Comparison of ENCODE assay signal across 9 cellular contexts in the genomic region with DNA sequence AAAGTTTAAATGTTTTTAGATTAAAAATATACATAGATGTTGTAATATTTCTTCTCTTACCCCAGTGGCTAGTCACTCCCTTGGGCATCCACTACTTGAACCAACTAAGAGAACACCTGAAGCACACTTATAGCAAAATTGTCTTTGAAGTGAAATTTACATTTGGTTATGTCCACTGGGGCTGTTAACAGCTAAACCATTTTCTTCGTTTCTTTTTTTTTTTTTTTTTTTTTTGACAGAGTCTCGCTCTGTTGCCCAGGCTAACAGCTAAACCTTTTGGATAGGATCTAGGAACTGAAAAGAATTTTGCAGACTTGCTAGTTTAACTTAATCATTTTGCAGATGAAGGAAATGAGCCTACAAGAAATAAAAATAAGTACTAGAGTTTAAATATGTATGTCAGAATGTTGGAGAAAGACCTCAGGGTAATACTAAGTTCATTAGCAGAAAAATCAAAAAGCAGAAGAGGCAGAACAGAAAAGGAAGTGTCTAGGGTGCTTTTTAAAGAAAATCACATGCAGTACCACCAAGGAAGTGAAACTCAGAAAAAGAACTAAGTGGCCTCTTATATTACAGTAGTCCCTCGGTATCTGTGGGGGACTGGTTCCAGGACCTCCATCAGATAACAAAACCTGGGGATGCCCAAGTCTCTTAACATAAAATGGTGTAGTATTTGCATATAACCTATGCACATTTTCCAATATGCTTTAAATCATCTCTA. TPM values are rescaled to one million over a fixed set of nuclear protein-coding genes. Genes with fewer than 3 reads are reported as not detected.
DNase-seq lines count a peak whose midpoint lies in the region; ATAC-seq and TF ChIP-seq lines count a peak whose summit lies in the region.
"Had no signal": no experiment of that assay in that cellular context is flagged by ENCODE, and none has a peak within 500 bp of the region (broad histone marks: within the 10 kb centered on the region; RNA-seq: fewer than 3 reads in every experiment).

No MANE protein-coding gene starts in this region.

- H3K56ac ChIP-seq in mesendoderm (ENCODE audit: low read length): no peak overlapping the region

- peak in 1 of 2 donors; percentile 63 for DNase-seq in memory B cell (ENCODE audit: low spot score in 2 of 2)
- DNase-seq in activated gamma-delta T cell treated with Interleukin-2 at 50 U/mL for 16 hours: no peak
- no peak for DNase-seq in lower leg skin (ENCODE audit: low spot score in 2 of 2)
- DNase-seq in mesendoderm: no peak
- DNase-seq: immature natural killer cell had no signal

- no peak overlapping the region for H2BK120ac ChIP-seq in mesendoderm (ENCODE audit: low read depth, low read length)

- H3K23ac ChIP-seq in mesendoderm (ENCODE audit: low read length): no peak overlapping the region

- H4K5ac ChIP-seq in mesendoderm (ENCODE audit: low read length): no peak overlapping the region

- H2AK5ac ChIP-seq in mesendoderm (ENCODE audit: low read length): no peak overlapping the region

- no peaks in the 10 kb centered on the region for H3K79me2 ChIP-seq in mesendoderm (ENCODE audit: control insufficient read depth, insufficient read depth, low read length)

- H3K36me3 ChIP-seq in mesendoderm (ENCODE audit: control insufficient read depth, insufficient read depth, low read length): peaks cover 2% of the 10 kb centered on the region

- no peak overlapping the region for H4K8ac ChIP-seq in mesendoderm (ENCODE audit: low read depth, low read length)

- peak overlapping the region; percentile 43 to 90 (median 58) for H3K4me3 Mint-ChIP-seq in IgD-negative memory B cell
- peak overlapping the region; percentile 35 for H3K4me3 Mint-ChIP-seq in memory B cell
- H3K4me3 Mint-ChIP-seq: immature natural killer cell had no signal

- no peak for TF ChIP-seq CTCF in lower leg skin (IDR thresholded peaks at IDR 0.05)

- H3K36me3 Mint-ChIP-seq in IgD-negative memory B cell (peaks cover 7% of the 10 kb centered on the region), memory B cell (peaks cover 33% of the 10 kb centered on the region)

- H3K79me1 ChIP-seq in mesendoderm (ENCODE audit: low read length): no peaks in the 10 kb centered on the region

- no peak overlapping the region for H3K4ac ChIP-seq in mesendoderm (ENCODE audit: low read depth, low read length)

- H3K27ac Mint-ChIP-seq in IgD-negative memory B cell: peak overlapping the region; percentile 75 to 99 (median 93)
- peak overlapping the region; percentile 87 for H3K27ac Mint-ChIP-seq in memory B cell

- H2BK5ac ChIP-seq in mesendoderm (ENCODE audit: low read length): no peak overlapping the region

- no peak overlapping the region for H3K4me2 ChIP-seq in mesendoderm (ENCODE audit: low read length)

- ATAC-seq in GM18873 (IDR thresholded peaks at IDR 0.05; ENCODE audit: low FRiP score, unreplicated experiment) (peak; percentile 82), GM21737 (IDR thresholded peaks at IDR 0.05; ENCODE audit: unreplicated experiment) (peak; percentile 75), memory B cell (ENCODE audit: low read depth) (peak; percentile 88)

- no peak overlapping the region for H2BK15ac ChIP-seq in mesendoderm (replicated peaks; ENCODE audit: low read depth)

- intact Hi-C loops in lower leg skin (cut with DNase I; ENCODE audit: low total_unique reads): no loop called here

- 77 to 79% methylated on average over 3 of the region's 3 CpGs for WGBS in lower leg skin, 2 donors
- WGBS in mesendoderm (ENCODE audit: extremely low coverage, insufficient coverage, low lambda C conversion rate): no CpG with 5 or more reads among the region's 3 CpGs

- peaks cover 2% of the 10 kb centered on the region for H3K27me3 Mint-ChIP-seq in IgD-negative memory B cell
- no peaks in the 10 kb centered on the region for H3K27me3 Mint-ChIP-seq in memory B cell

- no peak overlapping the region for H3K18ac ChIP-seq in mesendoderm (ENCODE audit: low read length)

- no peaks in the 10 kb centered on the region for H3K27me3 ChIP-seq in mesendoderm (ENCODE audit: insufficient read depth, low read length, poor library complexity)

- no peak overlapping the region for H3K4me3 ChIP-seq in lower leg skin (ENCODE audit: low read depth, poor library complexity, severe bottlenecking)
- H3K4me3 ChIP-seq in mesendoderm (ENCODE audit: low read length): no peak overlapping the region

- H3K9me3 Mint-ChIP-seq in IgD-negative memory B cell (no peaks in the 10 kb centered on the region), memory B cell (no peaks in the 10 kb centered on the region)
- H3K9me3 Mint-ChIP-seq: immature natural killer cell had no signal

- peaks cover 3% of the 10 kb centered on the region for H3K4me1 ChIP-seq in mesendoderm (ENCODE audit: control insufficient read depth, low read depth, low read length)

- H3K9ac ChIP-seq in mesendoderm (ENCODE audit: low read length): no peak overlapping the region

- no peak overlapping the region for H3K27ac ChIP-seq in mesendoderm (ENCODE audit: low read depth, low read length)
- H3K27ac ChIP-seq: RWPE1 had no signal

- TF ChIP-seq POLR2A in lower leg skin (IDR thresholded peaks at IDR 0.05): no peak

- H3K4me1 Mint-ChIP-seq in IgD-negative memory B cell (peaks cover 49 to 71% (median 64%) of the 10 kb centered on the region in 3 donors), memory B cell (peaks cover 42% of the 10 kb centered on the region)

RNA-seq across cellular contexts. Expression of a gene that starts 11.8 kb away (rescaled TPM):
- polyA plus RNA-seq in IgD-negative memory B cell: 268 TPM
- 10 to 100 TPM; 26.8 to 45.0 (median 40.3) TPM for total RNA-seq in lower leg skin
- polyA plus RNA-seq in mesendoderm (2013, experiment 1 of 2): 20.9 TPM
- 21.2 TPM for polyA plus RNA-seq in mesendoderm (2013, experiment 2 of 2)

RNA-seq across cellular contexts. Expression of a gene that starts 11.9 kb away (rescaled TPM):
- polyA plus RNA-seq in IgD-negative memory B cell: 47.4 TPM
- 10 to 100 TPM; 23.5 to 44.0 (median 31.8) TPM for total RNA-seq in lower leg skin
- 15.1 TPM for polyA plus RNA-seq in mesendoderm (2013, experiment 1 of 2)
- polyA plus RNA-seq in mesendoderm (2013, experiment 2 of 2): 14.3 TPM
